Comparison of ENCODE assay signal across 1 cellular context in the genomic region with DNA sequence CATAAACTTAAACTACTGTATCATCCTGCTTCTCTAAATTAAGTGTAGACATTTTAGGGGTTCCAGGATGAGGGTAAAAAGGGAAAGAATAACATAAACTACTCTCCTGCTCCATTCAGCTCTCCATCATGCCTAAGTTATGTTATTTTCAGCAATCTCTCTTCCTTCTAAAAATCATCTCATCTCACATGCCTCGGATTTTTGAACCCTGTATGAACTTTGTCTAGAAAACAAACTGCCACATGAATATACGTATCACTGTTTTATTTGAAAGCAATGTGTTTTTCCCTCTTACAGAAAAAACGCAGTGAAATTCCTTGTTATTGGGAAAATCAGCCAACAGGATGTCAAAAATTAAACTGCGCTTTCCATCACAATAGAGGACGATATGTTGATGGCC.
TF ChIP-seq lines count a peak whose summit lies in the region.

No MANE protein-coding gene starts in this region.

TF ChIP-seq in SK-N-SH, 30 proteins besides CTCF, POLR2A, EP300 and RAD21 (continued from another document):
- TF ChIP-seq, protein P1, sequence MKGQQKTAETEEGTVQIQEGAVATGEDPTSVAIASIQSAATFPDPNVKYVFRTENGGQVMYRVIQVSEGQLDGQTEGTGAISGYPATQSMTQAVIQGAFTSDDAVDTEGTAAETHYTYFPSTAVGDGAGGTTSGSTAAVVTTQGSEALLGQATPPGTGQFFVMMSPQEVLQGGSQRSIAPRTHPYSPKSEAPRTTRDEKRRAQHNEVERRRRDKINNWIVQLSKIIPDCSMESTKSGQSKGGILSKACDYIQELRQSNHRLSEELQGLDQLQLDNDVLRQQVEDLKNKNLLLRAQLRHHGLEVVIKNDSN (IDR thresholded peaks at IDR 0.05; ENCODE audit: borderline replicate concordance, low read depth), result no peak
- TF ChIP-seq GABPA (IDR thresholded peaks at IDR 0.05; ENCODE audit: low read depth) (no peak), FOSL2 (IDR thresholded peaks at IDR 0.05; ENCODE audit: borderline replicate concordance, low read depth) (no peak), SIN3A (IDR thresholded peaks at IDR 0.05; ENCODE audit: borderline replicate concordance, low read depth, low read length) (no peak), MEF2A (IDR thresholded peaks at IDR 0.05; ENCODE audit: borderline replicate concordance, low read depth) (no peak)
- TF ChIP-seq, protein P2, sequence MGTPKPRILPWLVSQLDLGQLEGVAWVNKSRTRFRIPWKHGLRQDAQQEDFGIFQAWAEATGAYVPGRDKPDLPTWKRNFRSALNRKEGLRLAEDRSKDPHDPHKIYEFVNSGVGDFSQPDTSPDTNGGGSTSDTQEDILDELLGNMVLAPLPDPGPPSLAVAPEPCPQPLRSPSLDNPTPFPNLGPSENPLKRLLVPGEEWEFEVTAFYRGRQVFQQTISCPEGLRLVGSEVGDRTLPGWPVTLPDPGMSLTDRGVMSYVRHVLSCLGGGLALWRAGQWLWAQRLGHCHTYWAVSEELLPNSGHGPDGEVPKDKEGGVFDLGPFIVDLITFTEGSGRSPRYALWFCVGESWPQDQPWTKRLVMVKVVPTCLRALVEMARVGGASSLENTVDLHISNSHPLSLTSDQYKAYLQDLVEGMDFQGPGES (IDR thresholded peaks at IDR 0.05; ENCODE audit: low read depth, low read length), result no peak
